ENCODE assay signal across 1 cellular context in genomic region chr12:56377310-56377988, GRCh38.
TF ChIP-seq lines count a peak whose summit lies in the region.

No MANE protein-coding gene starts in this region.

TF ChIP-seq in K562, 482 proteins besides CTCF, POLR2A, EP300 and RAD21 (continued from another document and continues in another):
- TF ChIP-seq PRDM10 (IDR thresholded peaks at IDR 0.05; ENCODE audit: partially characterized antibody) (peak; percentile 25), MNT (conservative IDR thresholded peaks at IDR 0.05) (no peak), ZNF212 (CRISPR knock-in tag; IDR thresholded peaks at IDR 0.05) (no peak), TRIM24 (IDR thresholded peaks at IDR 0.05) (peak; percentile 53 to 71; a peak in 2 of 4 replicates), OTX1 (CRISPR knock-in tag; IDR thresholded peaks at IDR 0.05) (no peak), XRCC3 (IDR thresholded peaks at IDR 0.05) (no peak), TEAD2 (tag; IDR thresholded peaks at IDR 0.05) (no peak), CREB3L1 (IDR thresholded peaks at IDR 0.05; ENCODE audit: borderline replicate concordance, low read depth) (no peak), ZNF282 (CRISPR knock-in tag; IDR thresholded peaks at IDR 0.05) (no peak), DNMT1 (IDR thresholded peaks at IDR 0.05) (no peak), TBL1XR1 (IDR thresholded peaks at IDR 0.05; ENCODE audit: low read length in 2 of 2) (no peak; a peak in 1 of 4 replicates), FOXP4 (CRISPR knock-in tag; IDR thresholded peaks at IDR 0.05; ENCODE audit: borderline replicate concordance) (no peak), ATF3 (IDR thresholded peaks at IDR 0.05) (peak; percentile 78), ATF3 (CRISPR knock-in tag; conservative IDR thresholded peaks at IDR 0.05) (no peak), FUS (optimal IDR thresholded peaks at IDR 0.05; ENCODE audit: low read depth, low read length) (no peak), CEBPB (tag; IDR thresholded peaks at IDR 0.05) (no peak), ZNF253 (CRISPR knock-in tag; conservative IDR thresholded peaks at IDR 0.05) (no peak), ZNF311 (CRISPR knock-in tag; IDR thresholded peaks at IDR 0.05) (no peak), ZZZ3 (IDR thresholded peaks at IDR 0.05) (no peak), RBM14 (IDR thresholded peaks at IDR 0.05; ENCODE audit: borderline replicate concordance, insufficient read depth, low read depth, low read length) (no peak), SREBF2 (CRISPR knock-in tag; IDR thresholded peaks at IDR 0.05) (no peak), GTF2F1 (IDR thresholded peaks at IDR 0.05; ENCODE audit: low read depth, low read length) (no peak), SMC3 (conservative IDR thresholded peaks at IDR 0.05; ENCODE audit: insufficient read depth, low read depth, low read length) (peak; percentile 64), GTF2B (IDR thresholded peaks at IDR 0.05; ENCODE audit: extremely low read depth, insufficient read length) (no peak), IRF9 (tag; IDR thresholded peaks at IDR 0.05) (no peak), SMARCC2 (IDR thresholded peaks at IDR 0.05; ENCODE audit: low read depth) (no peak), EP400 (IDR thresholded peaks at IDR 0.05) (no peak), TSC22D4 (tag; IDR thresholded peaks at IDR 0.05) (no peak), ZC3H4 (CRISPR knock-in tag; IDR thresholded peaks at IDR 0.05; ENCODE audit: borderline replicate concordance) (no peak), ARID1B (IDR thresholded peaks at IDR 0.05) (peak; percentile 89), NR1H2 (CRISPR knock-in tag; IDR thresholded peaks at IDR 0.05) (no peak), GATA2 (CRISPR knock-in tag; IDR thresholded peaks at IDR 0.05) (peak; percentile 66), SIRT6 (IDR thresholded peaks at IDR 0.05; ENCODE audit: low read depth, low read length) (no peak)
- TF ChIP-seq, protein P1, sequence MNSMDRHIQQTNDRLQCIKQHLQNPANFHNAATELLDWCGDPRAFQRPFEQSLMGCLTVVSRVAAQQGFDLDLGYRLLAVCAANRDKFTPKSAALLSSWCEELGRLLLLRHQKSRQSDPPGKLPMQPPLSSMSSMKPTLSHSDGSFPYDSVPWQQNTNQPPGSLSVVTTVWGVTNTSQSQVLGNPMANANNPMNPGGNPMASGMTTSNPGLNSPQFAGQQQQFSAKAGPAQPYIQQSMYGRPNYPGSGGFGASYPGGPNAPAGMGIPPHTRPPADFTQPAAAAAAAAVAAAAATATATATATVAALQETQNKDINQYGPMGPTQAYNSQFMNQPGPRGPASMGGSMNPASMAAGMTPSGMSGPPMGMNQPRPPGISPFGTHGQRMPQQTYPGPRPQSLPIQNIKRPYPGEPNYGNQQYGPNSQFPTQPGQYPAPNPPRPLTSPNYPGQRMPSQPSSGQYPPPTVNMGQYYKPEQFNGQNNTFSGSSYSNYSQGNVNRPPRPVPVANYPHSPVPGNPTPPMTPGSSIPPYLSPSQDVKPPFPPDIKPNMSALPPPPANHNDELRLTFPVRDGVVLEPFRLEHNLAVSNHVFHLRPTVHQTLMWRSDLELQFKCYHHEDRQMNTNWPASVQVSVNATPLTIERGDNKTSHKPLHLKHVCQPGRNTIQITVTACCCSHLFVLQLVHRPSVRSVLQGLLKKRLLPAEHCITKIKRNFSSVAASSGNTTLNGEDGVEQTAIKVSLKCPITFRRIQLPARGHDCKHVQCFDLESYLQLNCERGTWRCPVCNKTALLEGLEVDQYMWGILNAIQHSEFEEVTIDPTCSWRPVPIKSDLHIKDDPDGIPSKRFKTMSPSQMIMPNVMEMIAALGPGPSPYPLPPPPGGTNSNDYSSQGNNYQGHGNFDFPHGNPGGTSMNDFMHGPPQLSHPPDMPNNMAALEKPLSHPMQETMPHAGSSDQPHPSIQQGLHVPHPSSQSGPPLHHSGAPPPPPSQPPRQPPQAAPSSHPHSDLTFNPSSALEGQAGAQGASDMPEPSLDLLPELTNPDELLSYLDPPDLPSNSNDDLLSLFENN (IDR thresholded peaks at IDR 0.05; ENCODE audit: low read depth in 2 of 2, low read length in 2 of 2): peak in 1 of 2 experiments; percentile 69; a peak in 1 of 4 replicates
- TF ChIP-seq, protein P2, sequence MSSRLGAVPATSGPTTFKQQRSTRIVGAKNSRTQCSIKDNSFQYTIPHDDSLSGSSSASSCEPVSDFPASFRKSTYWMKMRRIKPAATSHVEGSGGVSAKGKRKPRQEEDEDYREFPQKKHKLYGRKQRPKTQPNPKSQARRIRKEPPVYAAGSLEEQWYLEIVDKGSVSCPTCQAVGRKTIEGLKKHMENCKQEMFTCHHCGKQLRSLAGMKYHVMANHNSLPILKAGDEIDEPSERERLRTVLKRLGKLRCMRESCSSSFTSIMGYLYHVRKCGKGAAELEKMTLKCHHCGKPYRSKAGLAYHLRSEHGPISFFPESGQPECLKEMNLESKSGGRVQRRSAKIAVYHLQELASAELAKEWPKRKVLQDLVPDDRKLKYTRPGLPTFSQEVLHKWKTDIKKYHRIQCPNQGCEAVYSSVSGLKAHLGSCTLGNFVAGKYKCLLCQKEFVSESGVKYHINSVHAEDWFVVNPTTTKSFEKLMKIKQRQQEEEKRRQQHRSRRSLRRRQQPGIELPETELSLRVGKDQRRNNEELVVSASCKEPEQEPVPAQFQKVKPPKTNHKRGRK (tag; IDR thresholded peaks at IDR 0.05): no peak
- TF ChIP-seq, protein P3, sequence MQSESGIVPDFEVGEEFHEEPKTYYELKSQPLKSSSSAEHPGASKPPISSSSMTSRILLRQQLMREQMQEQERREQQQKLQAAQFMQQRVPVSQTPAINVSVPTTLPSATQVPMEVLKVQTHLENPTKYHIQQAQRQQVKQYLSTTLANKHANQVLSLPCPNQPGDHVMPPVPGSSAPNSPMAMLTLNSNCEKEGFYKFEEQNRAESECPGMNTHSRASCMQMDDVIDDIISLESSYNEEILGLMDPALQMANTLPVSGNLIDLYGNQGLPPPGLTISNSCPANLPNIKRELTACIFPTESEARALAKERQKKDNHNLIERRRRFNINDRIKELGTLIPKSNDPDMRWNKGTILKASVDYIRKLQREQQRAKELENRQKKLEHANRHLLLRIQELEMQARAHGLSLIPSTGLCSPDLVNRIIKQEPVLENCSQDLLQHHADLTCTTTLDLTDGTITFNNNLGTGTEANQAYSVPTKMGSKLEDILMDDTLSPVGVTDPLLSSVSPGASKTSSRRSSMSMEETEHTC (IDR thresholded peaks at IDR 0.05): no peak
- TF ChIP-seq, protein P4, sequence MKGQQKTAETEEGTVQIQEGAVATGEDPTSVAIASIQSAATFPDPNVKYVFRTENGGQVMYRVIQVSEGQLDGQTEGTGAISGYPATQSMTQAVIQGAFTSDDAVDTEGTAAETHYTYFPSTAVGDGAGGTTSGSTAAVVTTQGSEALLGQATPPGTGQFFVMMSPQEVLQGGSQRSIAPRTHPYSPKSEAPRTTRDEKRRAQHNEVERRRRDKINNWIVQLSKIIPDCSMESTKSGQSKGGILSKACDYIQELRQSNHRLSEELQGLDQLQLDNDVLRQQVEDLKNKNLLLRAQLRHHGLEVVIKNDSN (CRISPR knock-in tag; IDR thresholded peaks at IDR 0.05): no peak
- TF ChIP-seq, protein P5, sequence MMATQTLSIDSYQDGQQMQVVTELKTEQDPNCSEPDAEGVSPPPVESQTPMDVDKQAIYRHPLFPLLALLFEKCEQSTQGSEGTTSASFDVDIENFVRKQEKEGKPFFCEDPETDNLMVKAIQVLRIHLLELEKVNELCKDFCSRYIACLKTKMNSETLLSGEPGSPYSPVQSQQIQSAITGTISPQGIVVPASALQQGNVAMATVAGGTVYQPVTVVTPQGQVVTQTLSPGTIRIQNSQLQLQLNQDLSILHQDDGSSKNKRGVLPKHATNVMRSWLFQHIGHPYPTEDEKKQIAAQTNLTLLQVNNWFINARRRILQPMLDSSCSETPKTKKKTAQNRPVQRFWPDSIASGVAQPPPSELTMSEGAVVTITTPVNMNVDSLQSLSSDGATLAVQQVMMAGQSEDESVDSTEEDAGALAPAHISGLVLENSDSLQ (IDR thresholded peaks at IDR 0.05): peak; percentile 9; the same call in 1 of the 2 replicates
